In genomic region chr10:21495002-21495685, GRCh38 we compare ENCODE assay signal across 8 cellular contexts. TPM values are rescaled to one million over a fixed set of nuclear protein-coding genes. Genes with fewer than 3 reads are reported as not detected.
A peak's percentile ranks its signal among the peaks of the same experiment; 100 is the strongest.
DNase-seq lines count a peak whose midpoint lies in the region; ATAC-seq and TF ChIP-seq lines count a peak whose summit lies in the region.

No MANE protein-coding gene starts in this region.

- ATAC-seq in HG03378 (IDR thresholded peaks at IDR 0.05; ENCODE audit: unreplicated experiment): peak; percentile 7
- ATAC-seq in GM21576 (IDR thresholded peaks at IDR 0.05; ENCODE audit: unreplicated experiment): no peak

- no peaks in the 10 kb centered on the region for H3K36me3 ChIP-seq in GM06990 (ENCODE audit: control insufficient read depth, insufficient read depth, low read length)
- H3K36me3 ChIP-seq in breast epithelium: no peaks in the 10 kb centered on the region
- no peaks in the 10 kb centered on the region for H3K36me3 ChIP-seq in mesenchymal stem cell (ENCODE audit: control insufficient read depth in 1 of 2, insufficient read depth in 2 of 2, low read depth in 1 of 2, low read length in 2 of 2)

- peak overlapping the region in 1 of 2 experiments; percentile 94 for H3K23ac ChIP-seq in mesenchymal stem cell (ENCODE audit: low read length in 2 of 2)

- H3K4me3 ChIP-seq in GM06990 (replicated peaks; ENCODE audit: low read depth, low read length) (peak overlapping the region; percentile 87), breast epithelium (peak overlapping the region; percentile 69 to 82 (median 70)), mesenchymal stem cell (ENCODE audit: insufficient read depth in 1 of 2, low read depth in 1 of 2, low read length in 2 of 2) (peak overlapping the region; percentile 67 to 90)

- peak overlapping the region; percentile 4 for H4K8ac ChIP-seq in mesenchymal stem cell (ENCODE audit: low read length)

- peak overlapping the region; percentile 66 for H2AFZ ChIP-seq in mesenchymal stem cell (ENCODE audit: low read depth, low read length)

- H3K9me3 ChIP-seq in breast epithelium: no peaks in the 10 kb centered on the region
- no peaks in the 10 kb centered on the region for H3K9me3 ChIP-seq in mesenchymal stem cell (ENCODE audit: control insufficient read depth, low read length)

- peak overlapping the region; percentile 54 to 97 for H2BK12ac ChIP-seq in mesenchymal stem cell (ENCODE audit: low read length in 2 of 2)

- peak overlapping the region; percentile 100 for H3K4me2 ChIP-seq in mesenchymal stem cell (ENCODE audit: low read length, poor library complexity, severe bottlenecking)

- no peak for TF ChIP-seq CTCF in GM06990 (IDR thresholded peaks at IDR 0.05; ENCODE audit: insufficient read depth, low read length, poor library complexity, severe bottlenecking)
- no peak for TF ChIP-seq CTCF in breast epithelium (IDR thresholded peaks at IDR 0.05)

- DNase-seq in GM06990 (ENCODE audit: extremely low read depth, insufficient read length): peak; percentile 18
- no peak for DNase-seq in breast epithelium (ENCODE audit: low spot score in 2 of 2)
- peak; percentile 45 for DNase-seq in mesenchymal stem cell
- no peak for DNase-seq in stimulated activated CD4-positive, alpha-beta T cell treated with anti-CD3 and anti-CD28 coated beads, Interleukin-4, amount 100 ng/mL, for 1 hour
- no peak for DNase-seq in NCI-H2081 (lab: John Stamatoyannopoulos, UW)
- DNase-seq in NK-92 treated with Interleukin-12 subunit alpha and Interleukin-12 subunit beta, amount 100 ng/mL, for 24 hours (lab: John Stamatoyannopoulos, UW): no peak

- H3K14ac ChIP-seq in mesenchymal stem cell (ENCODE audit: low read length in 2 of 2): no peak overlapping the region

- peaks cover 3% of the 10 kb centered on the region for H3K79me1 ChIP-seq in mesenchymal stem cell (replicated peaks; ENCODE audit: low read length, poor library complexity, severe bottlenecking)

- WGBS in mesenchymal stem cell: under 1% methylated on average over 30 of the region's 35 CpGs

- H3K27ac ChIP-seq in breast epithelium: peak overlapping the region; percentile 40 to 46
- peak overlapping the region; percentile 41 for H3K27ac ChIP-seq in mesenchymal stem cell (ENCODE audit: low read length, poor library complexity, severe bottlenecking)

- peak overlapping the region; percentile 41 for H4K91ac ChIP-seq in mesenchymal stem cell (ENCODE audit: low read length)

- intact Hi-C loops in breast epithelium (cut with DNase I; ENCODE audit: low total_unique reads): loop anchor here (5.0 to 10.0 kb wide), 2 partner anchors 218 to 510 kb away; partner anchors contain the start of gene DNAJC1

- H3K9ac ChIP-seq in mesenchymal stem cell (ENCODE audit: low read length): peak overlapping the region; percentile 83

- H2BK120ac ChIP-seq in mesenchymal stem cell (ENCODE audit: low read depth, low read length): no peak overlapping the region

- H3K4ac ChIP-seq in mesenchymal stem cell (ENCODE audit: low read depth in 1 of 2, low read length in 2 of 2): peak overlapping the region in 1 of 2 experiments; percentile 71

- no peak overlapping the region for H2BK15ac ChIP-seq in mesenchymal stem cell (ENCODE audit: low read depth, poor library complexity, severe bottlenecking)

- H2AK5ac ChIP-seq in mesenchymal stem cell (ENCODE audit: low read length, severe bottlenecking): no peak overlapping the region

- no peaks in the 10 kb centered on the region for H3K4me1 ChIP-seq in breast epithelium
- H3K4me1 ChIP-seq in mesenchymal stem cell (ENCODE audit: control insufficient read depth, insufficient read depth, low read depth, low read length): peaks cover 17% of the 10 kb centered on the region

- H3K27me3 ChIP-seq in GM06990 (replicated peaks; ENCODE audit: control insufficient read depth, insufficient read depth, low read length) (no peaks in the 10 kb centered on the region; the same call in none of the 2 replicates), breast epithelium (no peaks in the 10 kb centered on the region), mesenchymal stem cell (ENCODE audit: control insufficient read depth in 1 of 2, insufficient read depth in 1 of 2, low read length in 2 of 2) (no peaks in the 10 kb centered on the region)

- peak overlapping the region; percentile 74 to 91 for H3K18ac ChIP-seq in mesenchymal stem cell (ENCODE audit: low read depth in 1 of 2, low read length in 2 of 2)

- TF ChIP-seq POLR2A in breast epithelium (IDR thresholded peaks at IDR 0.05): no peak

- peak overlapping the region; percentile 72 for H2BK5ac ChIP-seq in mesenchymal stem cell (ENCODE audit: low read depth, low read length, poor library complexity, severe bottlenecking)

RNA-seq across cellular contexts. Expression of gene SKIDA1, which starts 30.3 kb away (rescaled TPM):
- 1 to 10 TPM in 1 of 3 donors, under 1 TPM in 2; 0.59 to 1.4 (median 0.98) TPM for total RNA-seq in breast epithelium
- polyA plus RNA-seq in mesenchymal stem cell (2013, experiment 1 of 2): 1.8 TPM
- polyA plus RNA-seq in mesenchymal stem cell (2013, experiment 2 of 2): 1.8 TPM

RNA-seq across cellular contexts. Expression of gene MLLT10, which starts 38.9 kb away (rescaled TPM):
- total RNA-seq in breast epithelium: 10 to 100 TPM; 45.6 to 74.6 (median 58.0) TPM
- 29.2 TPM for polyA plus RNA-seq in mesenchymal stem cell (2013, experiment 1 of 2)
- polyA plus RNA-seq in mesenchymal stem cell (2013, experiment 2 of 2): 30.7 TPM

Comparison
In these comparisons a context has a peak if more than half of its experiments do, and no peak if none do; other contexts are left out.
1. DNase-seq: peak in GM06990 (single experiment) and mesenchymal stem cell (single experiment); none in breast epithelium (0 of 2), stimulated activated CD4-positive, alpha-beta T cell treated with anti-CD3 and anti-CD28 coated beads, Interleukin-4, amount 100 ng/mL, for 1 hour (single experiment), NCI-H2081 (0 of 2) and NK-92 treated with Interleukin-12 subunit alpha and Interleukin-12 subunit beta, amount 100 ng/mL, for 24 hours (single experiment).
2. Peak in every context shown above with its lines, with median percentiles within 50 percentile points of each other: H3K4me3 ChIP-seq.